In genomic region chr11:9613118-9613829, GRCh38 we compare ENCODE assay signal across 8 cellular contexts. TPM values are rescaled to one million over a fixed set of nuclear protein-coding genes. Genes with fewer than 3 reads are reported as not detected.
A peak's percentile ranks its signal among the peaks of the same experiment; 100 is the strongest.
DNase-seq lines count a peak whose midpoint lies in the region; ATAC-seq and TF ChIP-seq lines count a peak whose summit lies in the region.

No MANE protein-coding gene starts in this region.

- peak; percentile 91 for TF ChIP-seq CTCF in PC-3 (conservative IDR thresholded peaks at IDR 0.05; ENCODE audit: low read depth, low read length)
- TF ChIP-seq CTCF in esophagus muscularis mucosa (IDR thresholded peaks at IDR 0.05): peak in 2 of 3 experiments; percentile 96 to 99

- H3K79me2 ChIP-seq in PC-3 (ENCODE audit: low read length): no peaks in the 10 kb centered on the region

- peak; percentile 85 for TF ChIP-seq RAD21 in Ishikawa (IDR thresholded peaks at IDR 0.05; ENCODE audit: low read depth)

- DNase-seq in DMS114 treated with DMSO at 0.1 percent for 48 hours (lab: John Stamatoyannopoulos, UW; ENCODE audit: unreplicated experiment) (peak; percentile 73), PC-3 (peak; percentile 96), esophagus muscularis mucosa (ENCODE audit: extremely low spot score) (peak; percentile 99)
- DNase-seq in activated T-cell treated with anti-CD3 and anti-CD28 coated beads, Interleukin-2, amount 50 U/mL, for 48 hours: peak; percentile 94 to 95
- peak; percentile 75 to 76 for DNase-seq in stimulated activated CD8-positive, alpha-beta memory T cell treated with anti-CD3 and anti-CD28 coated beads, Interleukin-7, amount 100 ng/mL, for 4 hours (ENCODE audit: low read depth in 2 of 2)

- peak overlapping the region; percentile 84 for H3K9ac ChIP-seq in PC-3 (ENCODE audit: low read length)

- POLR2A ChIA-PET in PC-3 (lab: Charles Lee; ENCODE audit: unreplicated experiment): interaction anchor here (0.6 to 0.8 kb wide), 3 partner anchors 37 to 869 kb away, joined by 3 to 4 read pairs (median 4); partner anchors contain the start of gene WEE1

- TF ChIP-seq POLR2A in esophagus muscularis mucosa (IDR thresholded peaks at IDR 0.05; ENCODE audit: low read depth): no peak

- CTCF ChIA-PET in PC-3 (lab: Charles Lee): interaction anchor here (0.5 to 2.2 kb wide), 9 partner anchors 9 to 716 kb away, joined by 3 to 9 read pairs (median 3); partner anchors contain the start of gene WEE1

- peak; percentile 81; the same call in 1 of the 2 replicates for TF ChIP-seq EP300 in Ishikawa (IDR thresholded peaks at IDR 0.05; ENCODE audit: borderline replicate concordance)
- no peak for TF ChIP-seq EP300 in esophagus muscularis mucosa (IDR thresholded peaks at IDR 0.05)

- no peaks in the 10 kb centered on the region for H4K20me1 ChIP-seq in PC-3 (ENCODE audit: low read length)

- ATAC-seq in GM21526 (IDR thresholded peaks at IDR 0.05; ENCODE audit: low FRiP score, unreplicated experiment) (peak; percentile 38), PC-3 (peak; percentile 80)

- H3K27ac ChIP-seq in PC-3 (ENCODE audit: low read length) (peak overlapping the region; percentile 86), esophagus muscularis mucosa (replicated peaks in 1 of 4) (peak overlapping the region; percentile 92 to 99 (median 96)), muscle layer of duodenum (ENCODE audit: low read length) (peak overlapping the region; percentile 99)

- H3K27me3 ChIP-seq in PC-3 (ENCODE audit: low read length): no peaks in the 10 kb centered on the region
- no peaks in the 10 kb centered on the region for H3K27me3 ChIP-seq in esophagus muscularis mucosa
- H3K27me3 ChIP-seq in muscle layer of duodenum (ENCODE audit: low read depth, low read length): no peaks in the 10 kb centered on the region

- intact Hi-C loops in PC-3 (cut with micrococcal nuclease): loop anchor here (1.0 to 5.0 kb wide), 6 partner anchors 38 to 694 kb away; partner anchors contain the start of gene ADM
- intact Hi-C loops in esophagus muscularis mucosa (cut with DNase I): loop anchor here (5.0 kb wide), 3 partner anchors 36 to 76 kb away; partner anchors contain the start of gene SWAP70

- H3F3A ChIP-seq in PC-3 (ENCODE audit: low read length, unreplicated experiment): no peaks in the 10 kb centered on the region

- H3K9me3 ChIP-seq in PC-3 (ENCODE audit: low read length): no peaks in the 10 kb centered on the region
- no peaks in the 10 kb centered on the region for H3K9me3 ChIP-seq in esophagus muscularis mucosa
- H3K9me3 ChIP-seq in muscle layer of duodenum (ENCODE audit: control insufficient read depth in 1 of 2, low read length in 2 of 2): no peaks in the 10 kb centered on the region

- H3K36me3 ChIP-seq in PC-3 (ENCODE audit: low read depth, low read length) (no peaks in the 10 kb centered on the region), esophagus muscularis mucosa (no peaks in the 10 kb centered on the region), muscle layer of duodenum (ENCODE audit: control insufficient read depth in 1 of 2, insufficient read depth in 2 of 2, low read length in 2 of 2) (peaks cover 0 to 6% of the 10 kb centered on the region in 2 donors)

- WGBS in esophagus muscularis mucosa: under 1% methylated on average over 25 of the region's 35 CpGs

- H3K4me1 ChIP-seq in PC-3 (ENCODE audit: insufficient read depth, low read length): peaks cover 26% of the 10 kb centered on the region
- peaks cover 17 to 35% (median 32%) of the 10 kb centered on the region in 4 donors for H3K4me1 ChIP-seq in esophagus muscularis mucosa
- H3K4me1 ChIP-seq in muscle layer of duodenum (ENCODE audit: control insufficient read depth in 1 of 2, insufficient read depth in 2 of 2, low read length in 2 of 2): peaks cover 0 to 6% of the 10 kb centered on the region in 2 donors

- H3K9me2 ChIP-seq in PC-3 (replicated peaks; ENCODE audit: low read length): no peaks in the 10 kb centered on the region

- BruUV-seq in PC-3 (replicated peaks; lab: Mats Ljungman, UMichigan): TSS peak; percentile 97

- H3K4me3 ChIP-seq in PC-3 (ENCODE audit: low read length) (peak overlapping the region; percentile 63), esophagus muscularis mucosa (peak overlapping the region; percentile 51 to 63 (median 61)), muscle layer of duodenum (ENCODE audit: low read depth in 1 of 2, low read length in 2 of 2) (peak overlapping the region; percentile 64 to 79)

- peak overlapping the region; percentile 78 for H3K4me2 ChIP-seq in PC-3 (ENCODE audit: low read length)

- peak overlapping the region; percentile 96 for H2AFZ ChIP-seq in PC-3 (ENCODE audit: low read length)

TF ChIP-seq in Ishikawa, 13 proteins besides CTCF, POLR2A, EP300 and RAD21:
- peak; percentile 88 for TF ChIP-seq TCF12 (IDR thresholded peaks at IDR 0.05; ENCODE audit: low read depth)
- TF ChIP-seq REST (IDR thresholded peaks at IDR 0.05; ENCODE audit: low read depth): no peak
- TF ChIP-seq TAF1 (IDR thresholded peaks at IDR 0.05; ENCODE audit: low read depth): no peak
- no peak for TF ChIP-seq CEBPB (IDR thresholded peaks at IDR 0.05)
- peak; percentile 93 for TF ChIP-seq TEAD4 (IDR thresholded peaks at IDR 0.05)
- peak; percentile 66; the same call in 1 of the 2 replicates for TF ChIP-seq FOXM1 (IDR thresholded peaks at IDR 0.05; ENCODE audit: borderline replicate concordance, low read depth)
- peak; percentile 61 for TF ChIP-seq NFIC (IDR thresholded peaks at IDR 0.05)
- TF ChIP-seq MAX (IDR thresholded peaks at IDR 0.05): peak; percentile 23; the same call in 1 of the 2 replicates
- TF ChIP-seq EGR1 (IDR thresholded peaks at IDR 0.05): no peak
- TF ChIP-seq USF1 (IDR thresholded peaks at IDR 0.05): no peak

RNA-seq across cellular contexts. Expression of gene WEE1, which starts 39.8 kb away (rescaled TPM):
- 45.1 and 46.9 TPM in 2 replicates for total RNA-seq in PC-3 (2014; rRNA removed)
- total RNA-seq in esophagus muscularis mucosa: 10 to 100 TPM; 34.5 to 55.6 (median 41.6) TPM

RNA-seq across cellular contexts. Expression of gene SWAP70, which starts 50.6 kb away (rescaled TPM):
- 8.6 and 8.8 TPM in 2 replicates for total RNA-seq in PC-3 (2014; rRNA removed)
- total RNA-seq in esophagus muscularis mucosa: 10 to 100 TPM; 37.8 to 54.9 (median 46.5) TPM

Comparison
In these comparisons a context has a peak if more than half of its experiments do, and no peak if none do; other contexts are left out.
1. Peak in every context shown above with its lines: DNase-seq, ATAC-seq, H3K4me3 ChIP-seq and H3K27ac ChIP-seq.